1 cellular context compared by ENCODE assay signal in the genomic region with DNA sequence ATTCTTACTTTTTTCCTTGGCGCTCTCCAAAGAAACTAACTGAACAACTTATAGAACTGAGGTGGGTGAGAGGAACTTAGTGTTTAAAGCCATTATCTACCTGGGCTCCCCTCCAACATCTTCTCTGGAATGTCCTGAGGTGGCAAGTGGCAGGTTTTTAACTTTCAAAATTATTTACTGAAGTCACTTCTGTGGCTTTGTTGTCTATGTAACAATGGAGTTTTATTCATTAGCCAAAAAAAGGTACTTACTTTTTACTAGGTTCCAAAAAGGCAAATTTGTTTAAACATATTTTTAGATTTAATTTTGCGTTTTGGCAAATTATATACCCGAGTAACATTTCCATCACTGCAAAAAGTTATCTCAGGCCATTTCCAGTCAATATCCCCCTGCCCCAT.
TF ChIP-seq lines count a peak whose summit lies in the region.

No MANE protein-coding gene starts in this region.

TF ChIP-seq in WTC11, 78 proteins besides CTCF, POLR2A, EP300 and RAD21 (continued from another document):
- TF ChIP-seq, protein P1, sequence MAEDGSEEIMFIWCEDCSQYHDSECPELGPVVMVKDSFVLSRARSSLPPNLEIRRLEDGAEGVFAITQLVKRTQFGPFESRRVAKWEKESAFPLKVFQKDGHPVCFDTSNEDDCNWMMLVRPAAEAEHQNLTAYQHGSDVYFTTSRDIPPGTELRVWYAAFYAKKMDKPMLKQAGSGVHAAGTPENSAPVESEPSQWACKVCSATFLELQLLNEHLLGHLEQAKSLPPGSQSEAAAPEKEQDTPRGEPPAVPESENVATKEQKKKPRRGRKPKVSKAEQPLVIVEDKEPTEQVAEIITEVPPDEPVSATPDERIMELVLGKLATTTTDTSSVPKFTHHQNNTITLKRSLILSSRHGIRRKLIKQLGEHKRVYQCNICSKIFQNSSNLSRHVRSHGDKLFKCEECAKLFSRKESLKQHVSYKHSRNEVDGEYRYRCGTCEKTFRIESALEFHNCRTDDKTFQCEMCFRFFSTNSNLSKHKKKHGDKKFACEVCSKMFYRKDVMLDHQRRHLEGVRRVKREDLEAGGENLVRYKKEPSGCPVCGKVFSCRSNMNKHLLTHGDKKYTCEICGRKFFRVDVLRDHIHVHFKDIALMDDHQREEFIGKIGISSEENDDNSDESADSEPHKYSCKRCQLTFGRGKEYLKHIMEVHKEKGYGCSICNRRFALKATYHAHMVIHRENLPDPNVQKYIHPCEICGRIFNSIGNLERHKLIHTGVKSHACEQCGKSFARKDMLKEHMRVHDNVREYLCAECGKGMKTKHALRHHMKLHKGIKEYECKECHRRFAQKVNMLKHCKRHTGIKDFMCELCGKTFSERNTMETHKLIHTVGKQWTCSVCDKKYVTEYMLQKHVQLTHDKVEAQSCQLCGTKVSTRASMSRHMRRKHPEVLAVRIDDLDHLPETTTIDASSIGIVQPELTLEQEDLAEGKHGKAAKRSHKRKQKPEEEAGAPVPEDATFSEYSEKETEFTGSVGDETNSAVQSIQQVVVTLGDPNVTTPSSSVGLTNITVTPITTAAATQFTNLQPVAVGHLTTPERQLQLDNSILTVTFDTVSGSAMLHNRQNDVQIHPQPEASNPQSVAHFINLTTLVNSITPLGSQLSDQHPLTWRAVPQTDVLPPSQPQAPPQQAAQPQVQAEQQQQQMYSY (CRISPR knock-in tag; IDR thresholded peaks at IDR 0.05): no peak
- TF ChIP-seq, protein P2, sequence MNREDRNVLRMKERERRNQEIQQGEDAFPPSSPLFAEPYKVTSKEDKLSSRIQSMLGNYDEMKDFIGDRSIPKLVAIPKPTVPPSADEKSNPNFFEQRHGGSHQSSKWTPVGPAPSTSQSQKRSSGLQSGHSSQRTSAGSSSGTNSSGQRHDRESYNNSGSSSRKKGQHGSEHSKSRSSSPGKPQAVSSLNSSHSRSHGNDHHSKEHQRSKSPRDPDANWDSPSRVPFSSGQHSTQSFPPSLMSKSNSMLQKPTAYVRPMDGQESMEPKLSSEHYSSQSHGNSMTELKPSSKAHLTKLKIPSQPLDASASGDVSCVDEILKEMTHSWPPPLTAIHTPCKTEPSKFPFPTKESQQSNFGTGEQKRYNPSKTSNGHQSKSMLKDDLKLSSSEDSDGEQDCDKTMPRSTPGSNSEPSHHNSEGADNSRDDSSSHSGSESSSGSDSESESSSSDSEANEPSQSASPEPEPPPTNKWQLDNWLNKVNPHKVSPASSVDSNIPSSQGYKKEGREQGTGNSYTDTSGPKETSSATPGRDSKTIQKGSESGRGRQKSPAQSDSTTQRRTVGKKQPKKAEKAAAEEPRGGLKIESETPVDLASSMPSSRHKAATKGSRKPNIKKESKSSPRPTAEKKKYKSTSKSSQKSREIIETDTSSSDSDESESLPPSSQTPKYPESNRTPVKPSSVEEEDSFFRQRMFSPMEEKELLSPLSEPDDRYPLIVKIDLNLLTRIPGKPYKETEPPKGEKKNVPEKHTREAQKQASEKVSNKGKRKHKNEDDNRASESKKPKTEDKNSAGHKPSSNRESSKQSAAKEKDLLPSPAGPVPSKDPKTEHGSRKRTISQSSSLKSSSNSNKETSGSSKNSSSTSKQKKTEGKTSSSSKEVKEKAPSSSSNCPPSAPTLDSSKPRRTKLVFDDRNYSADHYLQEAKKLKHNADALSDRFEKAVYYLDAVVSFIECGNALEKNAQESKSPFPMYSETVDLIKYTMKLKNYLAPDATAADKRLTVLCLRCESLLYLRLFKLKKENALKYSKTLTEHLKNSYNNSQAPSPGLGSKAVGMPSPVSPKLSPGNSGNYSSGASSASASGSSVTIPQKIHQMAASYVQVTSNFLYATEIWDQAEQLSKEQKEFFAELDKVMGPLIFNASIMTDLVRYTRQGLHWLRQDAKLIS (CRISPR knock-in tag; IDR thresholded peaks at IDR 0.05; ENCODE audit: borderline replicate concordance): no peak
- TF ChIP-seq, protein P3, sequence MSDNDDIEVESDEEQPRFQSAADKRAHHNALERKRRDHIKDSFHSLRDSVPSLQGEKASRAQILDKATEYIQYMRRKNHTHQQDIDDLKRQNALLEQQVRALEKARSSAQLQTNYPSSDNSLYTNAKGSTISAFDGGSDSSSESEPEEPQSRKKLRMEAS (CRISPR knock-in tag; IDR thresholded peaks at IDR 0.05): no peak
- TF ChIP-seq, protein P4, sequence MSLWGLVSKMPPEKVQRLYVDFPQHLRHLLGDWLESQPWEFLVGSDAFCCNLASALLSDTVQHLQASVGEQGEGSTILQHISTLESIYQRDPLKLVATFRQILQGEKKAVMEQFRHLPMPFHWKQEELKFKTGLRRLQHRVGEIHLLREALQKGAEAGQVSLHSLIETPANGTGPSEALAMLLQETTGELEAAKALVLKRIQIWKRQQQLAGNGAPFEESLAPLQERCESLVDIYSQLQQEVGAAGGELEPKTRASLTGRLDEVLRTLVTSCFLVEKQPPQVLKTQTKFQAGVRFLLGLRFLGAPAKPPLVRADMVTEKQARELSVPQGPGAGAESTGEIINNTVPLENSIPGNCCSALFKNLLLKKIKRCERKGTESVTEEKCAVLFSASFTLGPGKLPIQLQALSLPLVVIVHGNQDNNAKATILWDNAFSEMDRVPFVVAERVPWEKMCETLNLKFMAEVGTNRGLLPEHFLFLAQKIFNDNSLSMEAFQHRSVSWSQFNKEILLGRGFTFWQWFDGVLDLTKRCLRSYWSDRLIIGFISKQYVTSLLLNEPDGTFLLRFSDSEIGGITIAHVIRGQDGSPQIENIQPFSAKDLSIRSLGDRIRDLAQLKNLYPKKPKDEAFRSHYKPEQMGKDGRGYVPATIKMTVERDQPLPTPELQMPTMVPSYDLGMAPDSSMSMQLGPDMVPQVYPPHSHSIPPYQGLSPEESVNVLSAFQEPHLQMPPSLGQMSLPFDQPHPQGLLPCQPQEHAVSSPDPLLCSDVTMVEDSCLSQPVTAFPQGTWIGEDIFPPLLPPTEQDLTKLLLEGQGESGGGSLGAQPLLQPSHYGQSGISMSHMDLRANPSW (CRISPR knock-in tag; conservative IDR thresholded peaks at IDR 0.05; ENCODE audit: low read depth): no peak
- TF ChIP-seq, protein P5, sequence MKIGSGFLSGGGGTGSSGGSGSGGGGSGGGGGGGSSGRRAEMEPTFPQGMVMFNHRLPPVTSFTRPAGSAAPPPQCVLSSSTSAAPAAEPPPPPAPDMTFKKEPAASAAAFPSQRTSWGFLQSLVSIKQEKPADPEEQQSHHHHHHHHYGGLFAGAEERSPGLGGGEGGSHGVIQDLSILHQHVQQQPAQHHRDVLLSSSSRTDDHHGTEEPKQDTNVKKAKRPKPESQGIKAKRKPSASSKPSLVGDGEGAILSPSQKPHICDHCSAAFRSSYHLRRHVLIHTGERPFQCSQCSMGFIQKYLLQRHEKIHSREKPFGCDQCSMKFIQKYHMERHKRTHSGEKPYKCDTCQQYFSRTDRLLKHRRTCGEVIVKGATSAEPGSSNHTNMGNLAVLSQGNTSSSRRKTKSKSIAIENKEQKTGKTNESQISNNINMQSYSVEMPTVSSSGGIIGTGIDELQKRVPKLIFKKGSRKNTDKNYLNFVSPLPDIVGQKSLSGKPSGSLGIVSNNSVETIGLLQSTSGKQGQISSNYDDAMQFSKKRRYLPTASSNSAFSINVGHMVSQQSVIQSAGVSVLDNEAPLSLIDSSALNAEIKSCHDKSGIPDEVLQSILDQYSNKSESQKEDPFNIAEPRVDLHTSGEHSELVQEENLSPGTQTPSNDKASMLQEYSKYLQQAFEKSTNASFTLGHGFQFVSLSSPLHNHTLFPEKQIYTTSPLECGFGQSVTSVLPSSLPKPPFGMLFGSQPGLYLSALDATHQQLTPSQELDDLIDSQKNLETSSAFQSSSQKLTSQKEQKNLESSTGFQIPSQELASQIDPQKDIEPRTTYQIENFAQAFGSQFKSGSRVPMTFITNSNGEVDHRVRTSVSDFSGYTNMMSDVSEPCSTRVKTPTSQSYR (CRISPR knock-in tag; IDR thresholded peaks at IDR 0.05): no peak
- TF ChIP-seq, protein P6, sequence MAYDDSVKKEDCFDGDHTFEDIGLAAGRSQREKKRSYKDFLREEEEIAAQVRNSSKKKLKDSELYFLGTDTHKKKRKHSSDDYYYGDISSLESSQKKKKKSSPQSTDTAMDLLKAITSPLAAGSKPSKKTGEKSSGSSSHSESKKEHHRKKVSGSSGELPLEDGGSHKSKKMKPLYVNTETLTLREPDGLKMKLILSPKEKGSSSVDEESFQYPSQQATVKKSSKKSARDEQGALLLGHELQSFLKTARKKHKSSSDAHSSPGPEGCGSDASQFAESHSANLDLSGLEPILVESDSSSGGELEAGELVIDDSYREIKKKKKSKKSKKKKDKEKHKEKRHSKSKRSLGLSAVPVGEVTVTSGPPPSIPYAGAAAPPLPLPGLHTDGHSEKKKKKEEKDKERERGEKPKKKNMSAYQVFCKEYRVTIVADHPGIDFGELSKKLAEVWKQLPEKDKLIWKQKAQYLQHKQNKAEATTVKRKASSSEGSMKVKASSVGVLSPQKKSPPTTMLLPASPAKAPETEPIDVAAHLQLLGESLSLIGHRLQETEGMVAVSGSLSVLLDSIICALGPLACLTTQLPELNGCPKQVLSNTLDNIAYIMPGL (CRISPR knock-in tag; IDR thresholded peaks at IDR 0.05): no peak
- no peak for TF ChIP-seq TP53 (CRISPR knock-in tag; IDR thresholded peaks at IDR 0.05)
- TF ChIP-seq, protein P7, sequence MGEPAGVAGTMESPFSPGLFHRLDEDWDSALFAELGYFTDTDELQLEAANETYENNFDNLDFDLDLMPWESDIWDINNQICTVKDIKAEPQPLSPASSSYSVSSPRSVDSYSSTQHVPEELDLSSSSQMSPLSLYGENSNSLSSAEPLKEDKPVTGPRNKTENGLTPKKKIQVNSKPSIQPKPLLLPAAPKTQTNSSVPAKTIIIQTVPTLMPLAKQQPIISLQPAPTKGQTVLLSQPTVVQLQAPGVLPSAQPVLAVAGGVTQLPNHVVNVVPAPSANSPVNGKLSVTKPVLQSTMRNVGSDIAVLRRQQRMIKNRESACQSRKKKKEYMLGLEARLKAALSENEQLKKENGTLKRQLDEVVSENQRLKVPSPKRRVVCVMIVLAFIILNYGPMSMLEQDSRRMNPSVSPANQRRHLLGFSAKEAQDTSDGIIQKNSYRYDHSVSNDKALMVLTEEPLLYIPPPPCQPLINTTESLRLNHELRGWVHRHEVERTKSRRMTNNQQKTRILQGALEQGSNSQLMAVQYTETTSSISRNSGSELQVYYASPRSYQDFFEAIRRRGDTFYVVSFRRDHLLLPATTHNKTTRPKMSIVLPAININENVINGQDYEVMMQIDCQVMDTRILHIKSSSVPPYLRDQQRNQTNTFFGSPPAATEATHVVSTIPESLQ (CRISPR knock-in tag; IDR thresholded peaks at IDR 0.05): no peak
TF ChIP-seq in WTC11: peak in this region for 0.
